In genomic region chr1:30929135-30929889, GRCh38 we compare ENCODE assay signal across 8 cellular contexts. TPM values are rescaled to one million over a fixed set of nuclear protein-coding genes. Genes with fewer than 3 reads are reported as not detected.
DNase-seq lines count a peak whose midpoint lies in the region; ATAC-seq and TF ChIP-seq lines count a peak whose summit lies in the region.

No MANE protein-coding gene starts in this region.

- peak; percentile 43 for DNase-seq in Daoy (ENCODE audit: low read depth)
- peak; percentile 69 for DNase-seq in KG1 (lab: John Stamatoyannopoulos, UW)
- peak; percentile 65 for DNase-seq in SKM-1 treated with dmso at 0.1 percent for 144 hours (lab: John Stamatoyannopoulos, UW; ENCODE audit: unreplicated experiment)
- no peak for DNase-seq in astrocyte of the spinal cord (ENCODE audit: low read depth, low spot score)
- DNase-seq in iPS-NIHi11 (ENCODE audit: low spot score), result peak; percentile 83
- DNase-seq in stimulated activated CD4-positive, alpha-beta T cell treated with anti-CD3 and anti-CD28 coated beads, Interleukin-4, amount 100 ng/mL, for 1 hour, result peak; percentile 34

- in situ Hi-C loops in astrocyte of the spinal cord (cut with HindIII; ENCODE audit: low sequenced_read_pairs), result no loop called here

- no peak overlapping the region for H3K4me3 ChIP-seq in astrocyte of the spinal cord (ENCODE audit: low read depth, low read length)

- TF ChIP-seq CTCF in astrocyte of the spinal cord (IDR thresholded peaks at IDR 0.05; ENCODE audit: low read depth, low read length), result peak; percentile 73

- ATAC-seq in GM18870 (IDR thresholded peaks at IDR 0.05; ENCODE audit: unreplicated experiment), result no peak
- ATAC-seq in GM21786 (IDR thresholded peaks at IDR 0.05; ENCODE audit: unreplicated experiment), result no peak

RNA-seq across cellular contexts. Expression of gene SDC3, which starts 20.8 kb away (rescaled TPM):
- 32.3 and 53.2 TPM in 2 replicates for total RNA-seq in Daoy (2014; rRNA removed; shearing (Covaris generic))
